ENCODE assay signal across 27 cellular contexts in the genomic region with DNA sequence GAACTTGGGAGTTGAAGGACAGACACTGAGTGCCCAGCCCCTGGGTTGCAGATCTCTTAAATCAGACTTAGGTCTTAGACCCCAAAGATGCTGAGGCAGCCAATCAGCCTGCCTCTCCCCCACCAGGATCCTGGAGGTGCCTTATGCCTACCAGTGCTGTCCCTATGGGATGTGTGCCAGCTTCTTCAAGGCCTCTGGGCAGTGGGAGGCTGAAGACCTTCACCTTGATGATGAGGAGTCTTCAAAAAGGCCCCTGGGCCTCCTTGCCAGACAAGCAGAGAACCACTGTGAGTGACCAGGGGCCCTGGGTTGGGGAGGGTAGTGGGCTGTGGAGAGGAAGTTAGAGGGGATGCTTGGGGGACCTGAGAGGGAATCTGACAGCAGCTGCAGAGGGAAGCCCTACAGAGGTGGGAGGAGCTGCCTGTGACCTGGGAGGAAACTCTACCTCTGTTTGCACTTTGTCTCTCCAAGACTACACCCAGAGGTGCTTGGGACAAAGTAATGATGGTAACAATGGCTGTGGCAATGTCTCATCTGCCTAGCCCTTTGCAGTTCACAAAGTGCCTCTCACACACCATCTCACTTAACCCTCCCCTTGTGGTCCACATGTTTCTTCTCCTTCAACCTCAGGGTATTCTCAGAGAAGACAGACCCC.
"Had no signal": no experiment of that assay in that cellular context is flagged by ENCODE, and none has a peak within 500 bp of the region (broad histone marks: within the 10 kb centered on the region; RNA-seq: fewer than 3 reads in every experiment).

No MANE protein-coding gene starts in this region.

- H3K4me3 Mint-ChIP-seq: activated B cell treated with CpG ODN at 0.5 μM for 24 hours; activated CD4-positive, alpha-beta T cell treated with anti-CD3 and anti-CD28 coated beads, Interleukin-2, amount 10 ng/mL, durations not matched to agents 24 days and 14 days; activated CD8-positive, alpha-beta memory T cell treated with anti-CD3 and anti-CD28 coated beads, Interleukin-2, amount 10 ng/mL, durations not matched to agents 7 days and 5 days; activated naive CD4-positive, alpha-beta T cell treated with anti-CD3 and anti-CD28 coated beads for 36 hours; activated naive CD8-positive, alpha-beta T cell; activated T-cell treated with anti-CD3 and anti-CD28 coated beads, Interleukin-2, amount 50 U/mL, for 24 hours; T-cell had no signal

- H3K27ac Mint-ChIP-seq: activated B cell treated with CpG ODN at 0.5 μM for 24 hours; activated CD4-positive, alpha-beta T cell treated with anti-CD3 and anti-CD28 coated beads, Interleukin-2, amount 10 ng/mL, durations not matched to agents 24 days and 14 days; activated CD8-positive, alpha-beta memory T cell treated with anti-CD3 and anti-CD28 coated beads, Interleukin-2, amount 10 ng/mL, durations not matched to agents 7 days and 5 days; activated naive CD4-positive, alpha-beta T cell treated with anti-CD3 and anti-CD28 coated beads for 36 hours; activated naive CD8-positive, alpha-beta T cell; activated T-cell treated with anti-CD3 and anti-CD28 coated beads, Interleukin-2, amount 50 U/mL, for 24 hours had no signal

- H3K9me3 ChIP-seq: MG63 had no signal

- H3K9me3 Mint-ChIP-seq: activated B cell treated with CpG ODN at 0.5 μM for 24 hours; activated CD4-positive, alpha-beta T cell treated with anti-CD3 and anti-CD28 coated beads, Interleukin-2, amount 10 ng/mL, durations not matched to agents 24 days and 14 days; activated naive CD4-positive, alpha-beta T cell treated with anti-CD3 and anti-CD28 coated beads for 36 hours; activated T-cell treated with anti-CD3 and anti-CD28 coated beads, Interleukin-2, amount 50 U/mL, for 24 hours; T-cell had no signal

- H3K36me3 ChIP-seq: brain microvascular endothelial cell, cardiac muscle cell, MG63 had no signal

- H3K4me1 Mint-ChIP-seq: activated B cell treated with CpG ODN at 0.5 μM for 24 hours had no signal

- H3K4me3 ChIP-seq: cardiac muscle cell, MG63, SK-N-MC had no signal

- DNase-seq: activated B cell treated with CpG ODN at 0.5 μM for 24 hours; activated CD4-positive, alpha-beta T cell treated with anti-CD3 and anti-CD28 coated beads for 1 hour; activated CD4-positive, alpha-beta T cell treated with anti-CD3 and anti-CD28 coated beads, Interleukin-2, amount 10 ng/mL, durations not matched to agents 24 days and 14 days; activated CD4-positive, alpha-beta T cell treated with anti-CD3 and anti-CD28 coated beads, Interleukin-2, amount 50 U/mL, for 48 hours; activated CD8-positive, alpha-beta memory T cell treated with anti-CD3 and anti-CD28 coated beads, Interleukin-2, amount 10 ng/mL, durations not matched to agents 7 days and 5 days; activated gamma-delta T cell; activated naive CD4-positive, alpha-beta T cell treated with anti-CD3 and anti-CD28 coated beads for 36 hours; activated T-cell treated with anti-CD3 and anti-CD28 coated beads, Interleukin-2, amount 50 U/mL, for 24 hours; amygdala; brain microvascular endothelial cell; KG1; MG63; MV-4-11; NCI-H1092 treated with DMSO at 0.1 percent for 48 hours; NCI-H1417 treated with DMSO at 0.1 percent for 48 hours; NCI-H1694; NCI-H2029 treated with DMSO at 0.1 percent for 48 hours; NCI-H446; NCI-H526; NCI-H82; T-cell; T-helper 2 cell; T1000 had no signal

- H3K27me3 Mint-ChIP-seq: activated naive CD8-positive, alpha-beta T cell; activated T-cell treated with anti-CD3 and anti-CD28 coated beads, Interleukin-2, amount 50 U/mL, for 24 hours had no signal

- H3K36me3 Mint-ChIP-seq: activated CD8-positive, alpha-beta memory T cell treated with anti-CD3 and anti-CD28 coated beads, Interleukin-2, amount 10 ng/mL, durations not matched to agents 7 days and 5 days; activated naive CD8-positive, alpha-beta T cell; T-cell had no signal

- ATAC-seq: activated CD8-positive, alpha-beta memory T cell treated with anti-CD3 and anti-CD28 coated beads, Interleukin-2, amount 10 ng/mL, durations not matched to agents 7 days and 5 days; Right ventricle myocardium inferior; T-cell had no signal
